ENCODE assay signal across 28 cellular contexts in genomic region chr7:27433581-27433980, GRCh38.
"Had no signal": no experiment of that assay in that cellular context is flagged by ENCODE, and none has a peak within 500 bp of the region (broad histone marks: within the 10 kb centered on the region; RNA-seq: fewer than 3 reads in every experiment).

No MANE protein-coding gene starts in this region.

- ATAC-seq: effector memory CD8-positive, alpha-beta T cell; heart right ventricle; left ventricle myocardium superior; lower lobe of right lung; naive thymus-derived CD8-positive, alpha-beta T cell; psoas muscle; right cardiac atrium; stimulated activated effector memory CD8-positive, alpha-beta T cell treated with anti-CD3 and anti-CD28 coated beads, Interleukin-12 subunit alpha, Interleukin-12 subunit beta, amount 100 ng/mL, for 72 hours; stimulated activated naive CD8-positive, alpha-beta T cell treated with anti-CD3 and anti-CD28 coated beads, Interleukin-15, Interleukin-2, amounts not matched to agents 100 U/mL and 50 U/mL, for 24 hours had no signal

- H3K4me3 Mint-ChIP-seq: effector memory CD8-positive, alpha-beta T cell; naive thymus-derived CD8-positive, alpha-beta T cell; nephron progenitor cell; stimulated activated effector memory CD8-positive, alpha-beta T cell treated with anti-CD3 and anti-CD28 coated beads, Interleukin-12 subunit alpha, Interleukin-12 subunit beta, amount 100 ng/mL, for 72 hours had no signal

- H3K27ac Mint-ChIP-seq: effector memory CD8-positive, alpha-beta T cell; naive thymus-derived CD8-positive, alpha-beta T cell; nephron progenitor cell; stimulated activated effector memory CD8-positive, alpha-beta T cell treated with anti-CD3 and anti-CD28 coated beads, Interleukin-12 subunit alpha, Interleukin-12 subunit beta, amount 100 ng/mL, for 72 hours had no signal

- H3K27me3 ChIP-seq: esophagus squamous epithelium, ovary, sigmoid colon, tibial nerve, upper lobe of left lung had no signal

- H3K9me3 ChIP-seq: esophagus squamous epithelium, heart right ventricle, lower lobe of right lung, ovary, psoas muscle, sigmoid colon, thoracic aorta, tibial nerve, upper lobe of left lung had no signal

- FAIRE-seq: endometrium, keratinocyte had no signal

- H3K4me3 ChIP-seq: esophagus squamous epithelium, heart right ventricle, lower lobe of right lung, ovary, psoas muscle, sigmoid colon, thoracic aorta, tibial nerve, upper lobe of left lung had no signal

- DNase-seq: cortex of kidney; effector memory CD8-positive, alpha-beta T cell; erythroblast; esophagus squamous epithelium; foreskin melanocyte; glutamatergic neuron; heart right ventricle; hippocampal formation; left ventricle myocardium superior; lower lobe of right lung; naive thymus-derived CD8-positive, alpha-beta T cell; nephron progenitor cell; occipital lobe; ovary; posterior cingulate gyrus; psoas muscle; right cardiac atrium; sigmoid colon; stimulated activated CD4-positive, alpha-beta T cell treated with anti-CD3 and anti-CD28 coated beads, Interleukin-2, amount 100 ng/mL, for 24 hours; stimulated activated CD4-positive, alpha-beta T cell treated with anti-CD3 and anti-CD28 coated beads, Interleukin-4, amount 100 ng/mL, for 24 hours; stimulated activated naive CD8-positive, alpha-beta T cell treated with anti-CD3 and anti-CD28 coated beads, Interleukin-15, Interleukin-2, amounts not matched to agents 100 U/mL and 50 U/mL, for 24 hours; substantia nigra; upper lobe of left lung had no signal

- H3K4me1 Mint-ChIP-seq: naive thymus-derived CD8-positive, alpha-beta T cell; stimulated activated effector memory CD8-positive, alpha-beta T cell treated with anti-CD3 and anti-CD28 coated beads, Interleukin-12 subunit alpha, Interleukin-12 subunit beta, amount 100 ng/mL, for 72 hours had no signal

- H3K4me1 ChIP-seq: esophagus squamous epithelium, lower lobe of right lung, psoas muscle, sigmoid colon, tibial nerve, upper lobe of left lung had no signal

- H3K27ac ChIP-seq: esophagus squamous epithelium, heart right ventricle, lower lobe of right lung, ovary, psoas muscle, sigmoid colon, thoracic aorta, tibial nerve, upper lobe of left lung had no signal

- H3K36me3 ChIP-seq: esophagus squamous epithelium, heart right ventricle, lower lobe of right lung, ovary, sigmoid colon, thoracic aorta, tibial nerve, upper lobe of left lung had no signal

- H3K9me3 Mint-ChIP-seq: effector memory CD8-positive, alpha-beta T cell; naive thymus-derived CD8-positive, alpha-beta T cell; stimulated activated effector memory CD8-positive, alpha-beta T cell treated with anti-CD3 and anti-CD28 coated beads, Interleukin-12 subunit alpha, Interleukin-12 subunit beta, amount 100 ng/mL, for 72 hours had no signal

- H3K36me3 Mint-ChIP-seq: naive thymus-derived CD8-positive, alpha-beta T cell; stimulated activated effector memory CD8-positive, alpha-beta T cell treated with anti-CD3 and anti-CD28 coated beads, Interleukin-12 subunit alpha, Interleukin-12 subunit beta, amount 100 ng/mL, for 72 hours had no signal
